In the genomic region with DNA sequence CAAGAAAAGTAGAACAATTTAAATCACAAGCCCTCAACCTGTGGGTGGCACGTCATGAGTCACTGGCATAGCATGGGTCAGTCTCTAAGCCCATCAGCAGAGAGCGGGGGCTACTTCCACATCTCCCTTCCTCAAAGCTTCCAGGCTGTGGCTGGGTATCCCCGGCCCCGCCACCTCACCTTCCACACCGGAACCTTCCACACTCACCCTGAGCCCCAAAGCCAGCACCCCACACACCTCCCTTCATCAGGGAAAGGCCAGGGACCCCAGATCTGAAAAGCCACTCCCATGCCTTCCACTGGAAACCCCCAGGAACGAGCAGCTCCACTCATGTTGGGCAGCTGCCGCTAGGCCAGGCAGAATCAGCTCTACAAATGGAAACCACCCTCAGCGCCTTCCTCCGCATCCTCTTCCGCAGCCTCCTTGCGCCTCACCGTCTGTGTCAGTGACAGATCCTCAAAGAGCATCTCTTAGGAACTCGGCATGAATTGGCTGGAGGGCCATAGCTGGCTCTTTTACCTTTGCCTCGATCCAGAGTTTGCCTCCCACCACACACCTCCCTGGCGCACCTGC, we compare ENCODE assay signal across 16 cellular contexts.
DNase-seq lines count a peak whose midpoint lies in the region; ATAC-seq and TF ChIP-seq lines count a peak whose summit lies in the region.
"Had no signal": no experiment of that assay in that cellular context is flagged by ENCODE, and none has a peak within 500 bp of the region (broad histone marks: within the 10 kb centered on the region; RNA-seq: fewer than 3 reads in every experiment).

No MANE protein-coding gene starts in this region.

- TF ChIP-seq CTCF in body of pancreas (IDR thresholded peaks at IDR 0.05) (no peak), osteocyte (IDR thresholded peaks at IDR 0.05) (no peak), WERI-Rb-1 (IDR thresholded peaks at IDR 0.05; ENCODE audit: low read depth, low read length) (no peak)

- H3K27me3 ChIP-seq in body of pancreas (no peaks in the 10 kb centered on the region), WERI-Rb-1 (ENCODE audit: insufficient read depth, low read depth, severe bottlenecking) (no peaks in the 10 kb centered on the region)
- H3K27me3 ChIP-seq: Peyer's patch had no signal

- peak overlapping the region in 3 of 4 donors; percentile 27 to 41 (median 29) for H3K27ac ChIP-seq in body of pancreas
- no peak overlapping the region for H3K27ac ChIP-seq in WERI-Rb-1

- peaks cover 27% of the 10 kb centered on the region for H3K4me1 Mint-ChIP-seq in stimulated activated naive CD8-positive, alpha-beta T cell treated with anti-CD3 and anti-CD28 coated beads, Interleukin-15, amount 100 ng/mL, for 72 hours
- H3K4me1 Mint-ChIP-seq in osteocyte (ENCODE audit: unreplicated experiment) = peaks cover 19% of the 10 kb centered on the region

- H3K9me3 ChIP-seq in body of pancreas (no peaks in the 10 kb centered on the region), WERI-Rb-1 (ENCODE audit: severe bottlenecking) (peaks cover 6% of the 10 kb centered on the region)

- 89 to 97% methylated on average over 14 to 15 of the region's 15 CpGs for WGBS in body of pancreas, 2 donors

- H3K27ac Mint-ChIP-seq in stimulated activated naive CD8-positive, alpha-beta T cell treated with anti-CD3 and anti-CD28 coated beads, Interleukin-15, amount 100 ng/mL, for 72 hours = peak overlapping the region; percentile 7 to 19
- H3K27ac Mint-ChIP-seq in osteocyte (ENCODE audit: unreplicated experiment) = peak overlapping the region; percentile 45
- H3K27ac Mint-ChIP-seq: GM23338 had no signal

- H3K4me1 ChIP-seq in body of pancreas = peaks cover 27% of the 10 kb centered on the region
- H3K4me1 ChIP-seq: Caco-2 had no signal

- H3K27me3 Mint-ChIP-seq in stimulated activated naive CD8-positive, alpha-beta T cell treated with anti-CD3 and anti-CD28 coated beads, Interleukin-15, amount 100 ng/mL, for 72 hours = peaks cover 17% of the 10 kb centered on the region
- peaks cover 6% of the 10 kb centered on the region for H3K27me3 Mint-ChIP-seq in osteocyte (ENCODE audit: unreplicated experiment)

- no peaks in the 10 kb centered on the region for H3K36me3 Mint-ChIP-seq in osteocyte (ENCODE audit: unreplicated experiment)
- H3K36me3 Mint-ChIP-seq: CD4-positive, CD25-positive, alpha-beta regulatory T cell had no signal

- no peak overlapping the region for H3K4me3 Mint-ChIP-seq in stimulated activated naive CD8-positive, alpha-beta T cell treated with anti-CD3 and anti-CD28 coated beads, Interleukin-15, amount 100 ng/mL, for 72 hours
- H3K4me3 Mint-ChIP-seq in osteocyte (ENCODE audit: unreplicated experiment) = no peak overlapping the region
- H3K4me3 Mint-ChIP-seq: CD4-positive, CD25-positive, alpha-beta regulatory T cell; GM23338 had no signal

- peaks cover 5 to 9% of the 10 kb centered on the region in 2 donors for H3K9me3 Mint-ChIP-seq in stimulated activated naive CD8-positive, alpha-beta T cell treated with anti-CD3 and anti-CD28 coated beads, Interleukin-15, amount 100 ng/mL, for 72 hours
- H3K9me3 Mint-ChIP-seq in osteocyte (ENCODE audit: unreplicated experiment) = peaks cover 4% of the 10 kb centered on the region

- intact Hi-C loops in body of pancreas (cut with DNase I) = no loop called here

- no peak overlapping the region for H3K4me3 ChIP-seq in body of pancreas
- H3K4me3 ChIP-seq in WERI-Rb-1 (ENCODE audit: low read depth, low read length) = no peak overlapping the region
- H3K4me3 ChIP-seq: GM23338, Peyer's patch had no signal

- H3K36me3 ChIP-seq in body of pancreas (replicated peaks in 1 of 2; ENCODE audit: insufficient read depth in 1 of 2, low read depth in 2 of 2) (no peaks in the 10 kb centered on the region), WERI-Rb-1 (no peaks in the 10 kb centered on the region)
- H3K36me3 ChIP-seq: Peyer's patch had no signal

- ATAC-seq in stimulated activated naive CD8-positive, alpha-beta T cell treated with anti-CD3 and anti-CD28 coated beads, Interleukin-15, amount 100 ng/mL, for 72 hours = no peak
- no peak for ATAC-seq in stimulated activated naive CD8-positive, alpha-beta T cell treated with anti-CD3 and anti-CD28 coated beads, Interleukin-15, Interleukin-2, amounts not matched to agents 100 U/mL and 50 U/mL, for 24 hours
- no peak for ATAC-seq in body of pancreas
- ATAC-seq: GM23338, HCT116 had no signal

- no peak for TF ChIP-seq POLR2A in body of pancreas (IDR thresholded peaks at IDR 0.05)

- DNase-seq in stimulated activated naive CD8-positive, alpha-beta T cell treated with anti-CD3 and anti-CD28 coated beads, Interleukin-15, amount 100 ng/mL, for 72 hours = no peak
- DNase-seq in stimulated activated naive CD8-positive, alpha-beta T cell treated with anti-CD3 and anti-CD28 coated beads, Interleukin-15, Interleukin-2, amounts not matched to agents 100 U/mL and 50 U/mL, for 24 hours = no peak
- no peak for DNase-seq in body of pancreas
- no peak for DNase-seq in osteocyte (ENCODE audit: extremely low spot score, unreplicated experiment)
- no peak for DNase-seq in WERI-Rb-1
- no peak for DNase-seq in RPMI8226
- no peak for DNase-seq in mucosa of gallbladder (ENCODE audit: low spot score)
- no peak for DNase-seq in NCI-H748 treated with DMSO at 0.1 percent for 48 hours (lab: John Stamatoyannopoulos, UW)
- DNase-seq: ACHN; AML-193; Caco-2; CD4-positive, CD25-positive, alpha-beta regulatory T cell; KG1 had no signal
